1 cellular context compared by ENCODE assay signal in the genomic region with DNA sequence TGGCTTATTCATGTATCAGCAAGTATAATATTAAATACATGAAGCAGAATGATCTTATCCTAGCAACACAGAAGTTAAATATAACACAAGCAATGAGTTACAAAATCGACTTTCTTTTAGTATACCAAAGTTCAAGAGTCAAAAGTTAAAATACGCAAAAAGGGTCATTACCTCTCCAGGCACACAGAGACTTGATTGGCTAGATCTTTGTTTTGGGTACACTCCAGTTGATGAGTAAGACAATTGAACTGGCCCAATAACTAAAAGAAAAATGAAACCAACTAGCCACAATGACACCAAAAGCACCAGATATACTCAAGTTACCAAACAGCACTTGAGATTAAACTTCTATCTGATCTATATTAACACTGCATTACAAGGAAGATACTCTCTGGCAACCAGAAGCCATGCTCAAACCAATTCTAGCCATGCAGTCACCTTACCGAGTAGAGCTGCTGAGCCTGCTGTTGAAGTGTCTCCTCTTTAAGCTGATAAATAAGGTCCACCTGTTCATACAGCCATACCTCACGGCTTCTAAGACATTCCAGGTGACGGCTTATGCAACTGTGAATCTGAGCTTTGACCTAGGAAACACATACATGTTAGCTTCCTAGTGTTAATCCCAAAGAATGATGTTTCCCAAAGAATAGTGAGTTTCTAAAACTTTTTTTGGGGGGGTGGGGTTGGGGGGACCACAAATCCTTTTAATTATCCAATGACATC.
TF ChIP-seq lines count a peak whose summit lies in the region.

No MANE protein-coding gene starts in this region.

TF ChIP-seq in K562, 482 proteins besides CTCF, POLR2A, EP300 and RAD21:
- TF ChIP-seq OTX1 (CRISPR knock-in tag; IDR thresholded peaks at IDR 0.05), result no peak
- TF ChIP-seq MECOM (CRISPR knock-in tag; IDR thresholded peaks at IDR 0.05), result 0 out of 2 replicates have a peak, but pooled peaks have one; percentile 13
